Comparison of ENCODE assay signal across 25 cellular contexts in the genomic region with DNA sequence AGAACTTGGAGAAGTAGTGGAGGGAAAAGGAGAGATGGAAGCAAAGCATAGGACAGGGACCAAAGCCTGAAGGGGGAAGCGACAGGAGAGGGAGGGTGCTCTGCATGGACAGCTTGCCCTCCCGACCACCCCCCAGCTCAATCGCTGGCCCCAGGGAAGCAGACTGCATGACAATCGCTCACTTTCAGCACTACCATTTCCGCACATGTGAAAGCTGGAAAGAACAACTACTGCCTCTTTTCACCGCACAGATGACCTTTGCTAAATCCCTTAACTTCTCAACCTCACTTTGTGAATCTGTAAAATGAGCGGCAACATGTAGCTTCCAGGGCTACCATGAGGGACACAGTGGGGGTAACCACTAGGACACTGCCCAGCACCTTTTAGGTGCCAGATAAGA. TPM values are rescaled to one million over a fixed set of nuclear protein-coding genes. Genes with fewer than 3 reads are reported as not detected.
DNase-seq lines count a peak whose midpoint lies in the region; ATAC-seq and TF ChIP-seq lines count a peak whose summit lies in the region.
"Had no signal": no experiment of that assay in that cellular context is flagged by ENCODE, and none has a peak within 500 bp of the region (broad histone marks: within the 10 kb centered on the region; RNA-seq: fewer than 3 reads in every experiment).

No MANE protein-coding gene starts in this region.

- H3K9me3 Mint-ChIP-seq in activated CD4-positive, alpha-beta T cell treated with anti-CD3 and anti-CD28 coated beads for 36 hours (ENCODE audit: low read depth): no peaks in the 10 kb centered on the region
- H3K9me3 Mint-ChIP-seq in IgD-negative memory B cell: no peaks in the 10 kb centered on the region
- H3K9me3 Mint-ChIP-seq in effector memory CD8-positive, alpha-beta T cell: no peaks in the 10 kb centered on the region
- H3K9me3 Mint-ChIP-seq in stimulated activated effector memory CD8-positive, alpha-beta T cell treated with anti-CD3 and anti-CD28 coated beads, Interleukin-12 subunit alpha, Interleukin-12 subunit beta, amount 100 ng/mL, for 72 hours: no peaks in the 10 kb centered on the region
- H3K9me3 Mint-ChIP-seq: T-helper 2 cell treated with Interferon-gamma antibody and Interleukin-4, amounts not matched to agents 5 μg/mL and 100 μg/mL, for 36 hours had no signal

- POLR2A ChIA-PET in activated CD4-positive, alpha-beta T cell treated with anti-CD3 and anti-CD28 coated beads for 36 hours (lab: Charles Lee): interaction anchor here (4.3 kb wide), 1 partner anchor 21 kb away, joined by 25 read pairs; no protein-coding TSS in a partner anchor

- CTCF ChIA-PET in activated CD4-positive, alpha-beta T cell treated with anti-CD3 and anti-CD28 coated beads for 36 hours (lab: Charles Lee): interaction anchor here (1.0 to 1.4 kb wide), 5 partner anchors 8 to 33 kb away, joined by 3 to 8 read pairs (median 4); no protein-coding TSS in a partner anchor

- no peak for ATAC-seq in activated CD4-positive, alpha-beta T cell treated with anti-CD3 and anti-CD28 coated beads for 36 hours
- no peak for ATAC-seq in effector memory CD8-positive, alpha-beta T cell (replicated peaks)
- no peak for ATAC-seq in stimulated activated effector memory CD8-positive, alpha-beta T cell treated with anti-CD3 and anti-CD28 coated beads, Interleukin-12 subunit alpha, Interleukin-12 subunit beta, amount 100 ng/mL, for 72 hours
- ATAC-seq: heart right ventricle had no signal

- no peak for TF ChIP-seq CTCF in coronary artery (IDR thresholded peaks at IDR 0.05)

- H3K27ac Mint-ChIP-seq in activated CD4-positive, alpha-beta T cell treated with anti-CD3 and anti-CD28 coated beads for 36 hours: peak overlapping the region; percentile 51
- peak overlapping the region; percentile 79 to 91 (median 86) for H3K27ac Mint-ChIP-seq in IgD-negative memory B cell
- H3K27ac Mint-ChIP-seq in effector memory CD8-positive, alpha-beta T cell: peak overlapping the region; percentile 81 to 85
- H3K27ac Mint-ChIP-seq in stimulated activated effector memory CD8-positive, alpha-beta T cell treated with anti-CD3 and anti-CD28 coated beads, Interleukin-12 subunit alpha, Interleukin-12 subunit beta, amount 100 ng/mL, for 72 hours: peak overlapping the region; percentile 51
- H3K27ac Mint-ChIP-seq: T-helper 2 cell treated with Interferon-gamma antibody and Interleukin-4, amounts not matched to agents 5 μg/mL and 100 μg/mL, for 36 hours had no signal

- no peak overlapping the region for H3K4me3 Mint-ChIP-seq in activated CD4-positive, alpha-beta T cell treated with anti-CD3 and anti-CD28 coated beads for 36 hours
- peak overlapping the region in 3 of 4 donors; percentile 66 to 87 (median 78) for H3K4me3 Mint-ChIP-seq in IgD-negative memory B cell
- no peak overlapping the region for H3K4me3 Mint-ChIP-seq in effector memory CD8-positive, alpha-beta T cell
- H3K4me3 Mint-ChIP-seq in stimulated activated effector memory CD8-positive, alpha-beta T cell treated with anti-CD3 and anti-CD28 coated beads, Interleukin-12 subunit alpha, Interleukin-12 subunit beta, amount 100 ng/mL, for 72 hours: no peak overlapping the region
- H3K4me3 Mint-ChIP-seq: T-helper 2 cell treated with Interferon-gamma antibody and Interleukin-4, amounts not matched to agents 5 μg/mL and 100 μg/mL, for 36 hours had no signal

- no peaks in the 10 kb centered on the region for H3K27me3 Mint-ChIP-seq in activated CD4-positive, alpha-beta T cell treated with anti-CD3 and anti-CD28 coated beads for 36 hours
- H3K27me3 Mint-ChIP-seq in IgD-negative memory B cell: no peaks in the 10 kb centered on the region
- H3K27me3 Mint-ChIP-seq in effector memory CD8-positive, alpha-beta T cell: no peaks in the 10 kb centered on the region

- H3K4me3 ChIP-seq in coronary artery: no peak overlapping the region
- H3K4me3 ChIP-seq: BLaER1, heart right ventricle, spleen had no signal

- no peak overlapping the region for H3K27ac ChIP-seq in coronary artery
- H3K27ac ChIP-seq: BLaER1, heart right ventricle had no signal

- H3K4me1 Mint-ChIP-seq in activated CD4-positive, alpha-beta T cell treated with anti-CD3 and anti-CD28 coated beads for 36 hours: peaks cover 94% of the 10 kb centered on the region
- H3K4me1 Mint-ChIP-seq in IgD-negative memory B cell: peaks cover 79 to 95% (median 86%) of the 10 kb centered on the region in 3 donors
- peaks cover 72 to 89% of the 10 kb centered on the region in 2 donors for H3K4me1 Mint-ChIP-seq in effector memory CD8-positive, alpha-beta T cell (ENCODE audit: low read depth in 2 of 2)
- H3K4me1 Mint-ChIP-seq in stimulated activated effector memory CD8-positive, alpha-beta T cell treated with anti-CD3 and anti-CD28 coated beads, Interleukin-12 subunit alpha, Interleukin-12 subunit beta, amount 100 ng/mL, for 72 hours: peaks cover 87% of the 10 kb centered on the region

- no peak for DNase-seq in activated CD4-positive, alpha-beta T cell treated with anti-CD3 and anti-CD28 coated beads for 36 hours
- DNase-seq in activated CD4-positive, alpha-beta T cell treated with anti-CD3 and anti-CD28 coated beads for 1 hour: no peak
- DNase-seq in effector memory CD8-positive, alpha-beta T cell: no peak
- DNase-seq in stimulated activated effector memory CD8-positive, alpha-beta T cell treated with anti-CD3 and anti-CD28 coated beads, Interleukin-12 subunit alpha, Interleukin-12 subunit beta, amount 100 ng/mL, for 72 hours (ENCODE audit: low spot score in 2 of 2): no peak
- DNase-seq in hepatic stellate cell (ENCODE audit: low spot score) (no peak), coronary artery (ENCODE audit: low spot score) (no peak), inferior parietal cortex (ENCODE audit: extremely low spot score) (no peak)
- DNase-seq: 8988T; activated CD4-positive, CD25-positive, alpha-beta regulatory T cell; activated gamma-delta T cell; aorta; DMS153; H7; heart right ventricle; Kasumi-1; kidney glomerular epithelial cell; mesenchymal stem cell; NCI-H1092 treated with DMSO at 0.1 percent for 48 hours; NCI-H2081; NCI-H524 treated with DMSO at 0.1 percent for 48 hours; SIG-M5; spleen had no signal

- H3K36me3 Mint-ChIP-seq in activated CD4-positive, alpha-beta T cell treated with anti-CD3 and anti-CD28 coated beads for 36 hours (ENCODE audit: low read depth): peaks cover 30% of the 10 kb centered on the region
- peaks cover 10% of the 10 kb centered on the region for H3K36me3 Mint-ChIP-seq in IgD-negative memory B cell
- H3K36me3 Mint-ChIP-seq in effector memory CD8-positive, alpha-beta T cell (ENCODE audit: insufficient read depth): peaks cover 21% of the 10 kb centered on the region
- H3K36me3 Mint-ChIP-seq in stimulated activated effector memory CD8-positive, alpha-beta T cell treated with anti-CD3 and anti-CD28 coated beads, Interleukin-12 subunit alpha, Interleukin-12 subunit beta, amount 100 ng/mL, for 72 hours: peaks cover 37% of the 10 kb centered on the region

- intact Hi-C loops in activated CD4-positive, alpha-beta T cell treated with anti-CD3 and anti-CD28 coated beads for 36 hours (cut with DNase I, micrococcal nuclease): no loop called here

RNA-seq across cellular contexts. Expression of a gene that starts 17.1 kb away (rescaled TPM):
- total RNA-seq in activated CD4-positive, alpha-beta T cell treated with anti-CD3 and anti-CD28 coated beads for 36 hours: 10 to 100 TPM; 63.7 to 64.2 TPM
- polyA plus RNA-seq in IgD-negative memory B cell: 70.2 TPM

Comparison
In these comparisons a context has a peak if more than half of its experiments do, and no peak if none do; other contexts are left out.
1. H3K4me3 Mint-ChIP-seq: peak in IgD-negative memory B cell (3 of 4); none in activated CD4-positive, alpha-beta T cell treated with anti-CD3 and anti-CD28 coated beads for 36 hours (single experiment), effector memory CD8-positive, alpha-beta T cell (0 of 2) and stimulated activated effector memory CD8-positive, alpha-beta T cell treated with anti-CD3 and anti-CD28 coated beads, Interleukin-12 subunit alpha, Interleukin-12 subunit beta, amount 100 ng/mL, for 72 hours (single experiment).
2. Peak in every context shown above with its lines, with median percentiles within 50 percentile points of each other: H3K27ac Mint-ChIP-seq.